ENCODE assay signal across 7 cellular contexts in the genomic region with DNA sequence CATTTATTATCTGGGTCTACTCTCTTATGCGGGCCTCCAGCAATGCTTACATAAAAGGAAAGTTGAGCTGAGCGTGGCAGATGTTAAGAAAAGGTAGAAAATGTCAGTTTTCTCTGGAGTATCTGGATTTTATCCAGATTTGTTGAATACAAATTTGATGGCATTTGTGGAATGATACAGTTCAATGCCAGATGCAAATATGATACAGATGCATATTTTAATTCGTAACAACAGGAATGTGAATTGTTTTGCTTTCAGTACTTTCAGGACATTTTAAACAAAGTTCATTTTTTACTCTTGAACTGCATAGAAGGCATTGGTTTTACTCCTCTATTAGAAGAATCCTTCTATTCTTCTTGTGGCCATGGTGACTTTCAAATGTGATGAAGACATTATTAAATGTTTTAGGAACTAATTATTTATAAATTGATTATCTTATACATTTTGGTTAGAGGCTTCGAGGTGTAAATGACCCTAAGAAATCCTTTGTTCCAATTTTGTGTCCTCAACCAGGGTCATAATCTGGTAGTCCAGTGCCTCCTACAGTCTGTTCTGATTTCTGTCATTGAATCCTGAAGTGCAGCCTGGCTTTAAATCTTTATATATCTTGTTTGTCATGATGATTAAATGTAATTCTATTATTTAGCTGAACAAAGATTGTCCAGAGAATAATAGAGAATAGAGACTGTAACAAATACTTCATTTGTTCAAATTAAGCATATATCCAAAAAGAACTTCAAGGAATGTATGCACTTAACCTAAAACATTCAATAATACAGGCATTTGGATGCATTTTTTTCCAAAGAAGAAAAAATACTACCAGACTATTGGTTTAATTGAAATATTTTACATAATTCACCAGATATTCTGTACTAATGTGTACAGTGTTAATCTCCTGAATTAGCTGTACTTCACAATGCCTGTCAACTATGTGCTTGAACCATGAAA.
A peak's percentile ranks its signal among the peaks of the same experiment; 100 is the strongest.
DNase-seq lines count a peak whose midpoint lies in the region; ATAC-seq, FAIRE-seq and TF ChIP-seq lines count a peak whose summit lies in the region.

No MANE protein-coding gene starts in this region.

- H2AK5ac ChIP-seq in mesenchymal stem cell (ENCODE audit: low read length, severe bottlenecking): no peak overlapping the region

- no peak overlapping the region for H4K8ac ChIP-seq in mesenchymal stem cell (ENCODE audit: low read length)

- no peak overlapping the region for H3K23ac ChIP-seq in mesenchymal stem cell (ENCODE audit: low read length in 2 of 2)

- no peak overlapping the region for H2BK12ac ChIP-seq in mesenchymal stem cell (ENCODE audit: low read length in 2 of 2)

- no peak overlapping the region for H2BK5ac ChIP-seq in mesenchymal stem cell (ENCODE audit: low read depth, low read length, poor library complexity, severe bottlenecking)

- no peak overlapping the region for H3K4me3 Mint-ChIP-seq in chondrocyte (ENCODE audit: unreplicated experiment)

- peaks cover 7% of the 10 kb centered on the region for H3K4me1 Mint-ChIP-seq in chondrocyte (ENCODE audit: low read depth)

- peak overlapping the region in 1 of 2 experiments; percentile 26 for H3K4me3 ChIP-seq in mesenchymal stem cell (ENCODE audit: insufficient read depth in 1 of 2, low read depth in 1 of 2, low read length in 2 of 2)

- no peak overlapping the region for H2AFZ ChIP-seq in mesenchymal stem cell (ENCODE audit: low read depth, low read length)

- H3K9me3 ChIP-seq in mesenchymal stem cell (ENCODE audit: control insufficient read depth, low read length): no peaks in the 10 kb centered on the region

- H4K91ac ChIP-seq in mesenchymal stem cell (ENCODE audit: low read length): no peak overlapping the region

- FAIRE-seq in GM12891 (lab: Jason Lieb, UNC): peak; percentile 35
- FAIRE-seq in GM12892 (lab: Jason Lieb, UNC): no peak

- H3K4ac ChIP-seq in mesenchymal stem cell (ENCODE audit: low read depth in 1 of 2, low read length in 2 of 2): no peak overlapping the region

- no peak overlapping the region for H3K14ac ChIP-seq in mesenchymal stem cell (ENCODE audit: low read length in 2 of 2)

- no peak overlapping the region for H2BK120ac ChIP-seq in mesenchymal stem cell (ENCODE audit: low read depth, low read length)

- H3K36me3 Mint-ChIP-seq in chondrocyte (ENCODE audit: low read depth): peaks cover 8% of the 10 kb centered on the region

- peaks cover 27% of the 10 kb centered on the region for H3K79me1 ChIP-seq in mesenchymal stem cell (replicated peaks; ENCODE audit: low read length, poor library complexity, severe bottlenecking)

- no peaks in the 10 kb centered on the region for H3K27me3 ChIP-seq in mesenchymal stem cell (ENCODE audit: control insufficient read depth in 1 of 2, insufficient read depth in 1 of 2, low read length in 2 of 2)

- peaks cover 35 to 84% of the 10 kb centered on the region in 2 experiments for H3K36me3 ChIP-seq in mesenchymal stem cell (ENCODE audit: control insufficient read depth in 1 of 2, insufficient read depth in 2 of 2, low read depth in 1 of 2, low read length in 2 of 2)

- no peak overlapping the region for H3K27ac ChIP-seq in mesenchymal stem cell (ENCODE audit: low read length, poor library complexity, severe bottlenecking)

- peak overlapping the region; percentile 54 for H3K9ac ChIP-seq in mesenchymal stem cell (ENCODE audit: low read length)

- ATAC-seq in GM18873 (IDR thresholded peaks at IDR 0.05; ENCODE audit: low FRiP score, unreplicated experiment): no peak

- no peaks in the 10 kb centered on the region for H3K9me3 Mint-ChIP-seq in chondrocyte (ENCODE audit: low read depth)

- no peak overlapping the region for H3K4me2 ChIP-seq in mesenchymal stem cell (ENCODE audit: low read length, poor library complexity, severe bottlenecking)

- H2BK15ac ChIP-seq in mesenchymal stem cell (ENCODE audit: low read depth, poor library complexity, severe bottlenecking): no peak overlapping the region

- 82% methylated on average over 3 of the region's 4 CpGs for WGBS in mesenchymal stem cell

- TF ChIP-seq CTCF in chondrocyte (IDR thresholded peaks at IDR 0.05): peak; percentile 98

- H3K4me1 ChIP-seq in mesenchymal stem cell (ENCODE audit: control insufficient read depth, insufficient read depth, low read depth, low read length): peaks cover 1% of the 10 kb centered on the region

- H3K18ac ChIP-seq in mesenchymal stem cell (ENCODE audit: low read depth in 1 of 2, low read length in 2 of 2): no peak overlapping the region

- no peak overlapping the region for H3K27ac Mint-ChIP-seq in chondrocyte (ENCODE audit: unreplicated experiment)

- no peak for DNase-seq in GM12891 (ENCODE audit: insufficient read length, low spot score)
- DNase-seq in LHCN-M2 (ENCODE audit: low read depth): peak; percentile 52
- DNase-seq in chondrocyte (ENCODE audit: low spot score): no peak
- peak; percentile 52 for DNase-seq in mesenchymal stem cell
- no peak for DNase-seq in stimulated activated naive CD4-positive, alpha-beta T cell (lab: John Stamatoyannopoulos, UW)
- DNase-seq in GM12892 (ENCODE audit: insufficient read length): no peak

- H3K27me3 Mint-ChIP-seq in chondrocyte (ENCODE audit: low read depth): no peaks in the 10 kb centered on the region

- no peak for TF ChIP-seq POLR2A in GM12891 (IDR thresholded peaks at IDR 0.05; ENCODE audit: low read depth, low read length)
- TF ChIP-seq POLR2A in GM12892 (IDR thresholded peaks at IDR 0.05; ENCODE audit: low read depth, low read length): no peak

TF ChIP-seq in GM12891, 5 proteins besides CTCF, POLR2A, EP300 and RAD21:
- TF ChIP-seq SPI1 (IDR thresholded peaks at IDR 0.05; ENCODE audit: low read depth, low read length): no peak
- TF ChIP-seq TAF1 (IDR thresholded peaks at IDR 0.05; ENCODE audit: low read depth, low read length): no peak
- TF ChIP-seq POU2F2 (IDR thresholded peaks at IDR 0.05; ENCODE audit: low read depth, low read length): no peak
- no peak for TF ChIP-seq PAX5 (IDR thresholded peaks at IDR 0.05; ENCODE audit: insufficient read depth, low read length, severe bottlenecking)
- no peak for TF ChIP-seq POLR2AphosphoS5 (IDR thresholded peaks at IDR 0.05; ENCODE audit: low read depth, low read length)

Comparison
In these comparisons a context has a peak if more than half of its experiments do, and no peak if none do; other contexts are left out.
1. DNase-seq: peak in LHCN-M2 (single experiment) and mesenchymal stem cell (single experiment); none in GM12891 (single experiment), chondrocyte (single experiment), stimulated activated naive CD4-positive, alpha-beta T cell (0 of 6) and GM12892 (single experiment).